25 cellular contexts compared by ENCODE assay signal in genomic region chr17:70394833-70395232, GRCh38.
DNase-seq lines count a peak whose midpoint lies in the region; ATAC-seq and TF ChIP-seq lines count a peak whose summit lies in the region.
"Had no signal": no experiment of that assay in that cellular context is flagged by ENCODE, and none has a peak within 500 bp of the region (broad histone marks: within the 10 kb centered on the region; RNA-seq: fewer than 3 reads in every experiment).

No MANE protein-coding gene starts in this region.

- no peaks in the 10 kb centered on the region for H3F3A ChIP-seq in PC-3 (ENCODE audit: low read length, unreplicated experiment)

- no TSS peak for BruUV-seq in PC-3 (replicated peaks; lab: Mats Ljungman, UMichigan)

- H3K36me3 ChIP-seq in PC-3 (ENCODE audit: low read depth, low read length) = no peaks in the 10 kb centered on the region
- no peaks in the 10 kb centered on the region for H3K36me3 ChIP-seq in parathyroid adenoma (ENCODE audit: control insufficient read depth, insufficient read depth, low read length)
- H3K36me3 ChIP-seq: BE2C, BLaER1 had no signal

- no peaks in the 10 kb centered on the region for H4K20me1 ChIP-seq in PC-3 (ENCODE audit: low read length)
- H4K20me1 ChIP-seq: BLaER1 had no signal

- CTCF ChIA-PET in PC-3 (lab: Charles Lee) = interaction anchor here (0.7 kb wide), 1 partner anchor 17 kb away, joined by 4 read pairs; no protein-coding TSS in a partner anchor

- ATAC-seq in PC-3 = peak; percentile 64
- peak; percentile 64 for ATAC-seq in SK-N-SH treated with all-trans-retinoic acid at 6 μM for 48 hours
- no peak for ATAC-seq in GM21447 (IDR thresholded peaks at IDR 0.05; ENCODE audit: unreplicated experiment)
- ATAC-seq in GM18873 (IDR thresholded peaks at IDR 0.05; ENCODE audit: low FRiP score, unreplicated experiment) = no peak
- ATAC-seq: A549, GM12878 had no signal

- H3K27me3 ChIP-seq in PC-3 (ENCODE audit: low read length) = no peaks in the 10 kb centered on the region
- H3K27me3 ChIP-seq in parathyroid adenoma (ENCODE audit: control insufficient read depth, insufficient read depth, low read length) = no peaks in the 10 kb centered on the region
- H3K27me3 ChIP-seq: BE2C, BLaER1 had no signal

- TF ChIP-seq CTCF in PC-3 (conservative IDR thresholded peaks at IDR 0.05; ENCODE audit: low read depth, low read length) (no peak), parathyroid adenoma (IDR thresholded peaks at IDR 0.05) (no peak)

- no peak overlapping the region for H3K4me2 ChIP-seq in PC-3 (ENCODE audit: low read length)
- H3K4me2 ChIP-seq in parathyroid adenoma (ENCODE audit: low read length) = no peak overlapping the region
- H3K4me2 ChIP-seq: A549, BLaER1 had no signal

- H2AFZ ChIP-seq in PC-3 (ENCODE audit: low read length) = no peak overlapping the region
- peak overlapping the region; percentile 51 for H2AFZ ChIP-seq in parathyroid adenoma

- H3K79me2 ChIP-seq in PC-3 (ENCODE audit: low read length) (no peaks in the 10 kb centered on the region), parathyroid adenoma (no peaks in the 10 kb centered on the region)

- POLR2A ChIA-PET in PC-3 (lab: Charles Lee; ENCODE audit: unreplicated experiment) = interaction anchor here (0.6 kb wide), 2 partner anchors 11 to 44 kb away, joined by 3 to 5 read pairs; no protein-coding TSS in a partner anchor

- H3K9ac ChIP-seq in PC-3 (ENCODE audit: low read length) (no peak overlapping the region), parathyroid adenoma (no peak overlapping the region)
- H3K9ac ChIP-seq: BLaER1 had no signal

- H3K4me3 ChIP-seq in PC-3 (ENCODE audit: low read length) (no peak overlapping the region), parathyroid adenoma (ENCODE audit: low read depth, low read length) (no peak overlapping the region)
- H3K4me3 ChIP-seq: A549, BLaER1, GM12878 had no signal

- DNase-seq in NCI-H82 (lab: John Stamatoyannopoulos, UW) (peak; percentile 34), NCI-H82 treated with DMSO at 0.1 percent for 48 hours (lab: John Stamatoyannopoulos, UW; ENCODE audit: unreplicated experiment) (no peak), PC-3 (no peak), activated gamma-delta T cell treated with Interleukin-2 at 50 U/mL for 16 hours (no peak)
- DNase-seq: ACHN; C1 segment of cervical spinal cord; CD4-positive, alpha-beta memory T cell; CD4-positive, CD25-positive, alpha-beta regulatory T cell; CD8-positive, alpha-beta memory T cell; COR-L47; DMS153; DMS53; DMS79; DND-41; EL; GDM1 had no signal

- H3K27ac ChIP-seq in PC-3 (ENCODE audit: low read length) (no peak overlapping the region), parathyroid adenoma (peak overlapping the region; percentile 29)
- H3K27ac ChIP-seq: 22Rv1, A549, BLaER1 had no signal

- H3K4me1 ChIP-seq in PC-3 (ENCODE audit: insufficient read depth, low read length) (no peaks in the 10 kb centered on the region), parathyroid adenoma (peaks cover 19% of the 10 kb centered on the region)
- H3K4me1 ChIP-seq: A549, BLaER1 had no signal

- H3K9me3 ChIP-seq in PC-3 (ENCODE audit: low read length) = no peaks in the 10 kb centered on the region
- H3K9me3 ChIP-seq in parathyroid adenoma (ENCODE audit: control insufficient read depth, low read length) = no peaks in the 10 kb centered on the region
- H3K9me3 ChIP-seq: BE2C had no signal

- intact Hi-C loops in PC-3 (cut with micrococcal nuclease) = no loop called here

- H3K9me2 ChIP-seq in PC-3 (replicated peaks; ENCODE audit: low read length) = no peaks in the 10 kb centered on the region

TF ChIP-seq in SK-N-SH treated with all-trans-retinoic acid at 6 μM for 48 hours, 23 proteins besides CTCF, POLR2A, EP300 and RAD21 (continues in another document):
- peak; percentile 70; the same call in 1 of the 2 replicates for TF ChIP-seq CREB5 (CRISPR knock-in tag; IDR thresholded peaks at IDR 0.05; ENCODE audit: low read depth)
- no peak for TF ChIP-seq TOX (CRISPR knock-in tag; IDR thresholded peaks at IDR 0.05; ENCODE audit: borderline replicate concordance)
- TF ChIP-seq OSR1 (CRISPR knock-in tag; IDR thresholded peaks at IDR 0.05) = no peak
- no peak for TF ChIP-seq ZNF565 (CRISPR knock-in tag; conservative IDR thresholded peaks at IDR 0.05; ENCODE audit: low read depth)
- TF ChIP-seq RARB (CRISPR knock-in tag; IDR thresholded peaks at IDR 0.05) = no peak
- TF ChIP-seq PATZ1 (CRISPR knock-in tag; IDR thresholded peaks at IDR 0.05; ENCODE audit: borderline replicate concordance) = peak; percentile 47; the same call in 1 of the 2 replicates
- no peak for TF ChIP-seq ARNTL (CRISPR knock-in tag; IDR thresholded peaks at IDR 0.05; ENCODE audit: borderline replicate concordance, low read depth)
- TF ChIP-seq ZNF70 (CRISPR knock-in tag; IDR thresholded peaks at IDR 0.05) = no peak
- 0 out of 2 replicates have a peak, but pooled peaks have one; percentile 28 for TF ChIP-seq ZNF8 (CRISPR knock-in tag; IDR thresholded peaks at IDR 0.05)
- peak; percentile 79 for TF ChIP-seq ISL1 (CRISPR knock-in tag; IDR thresholded peaks at IDR 0.05)
- TF ChIP-seq ZFP30 (CRISPR knock-in tag; IDR thresholded peaks at IDR 0.05) = no peak
- no peak for TF ChIP-seq POU6F1 (CRISPR knock-in tag; IDR thresholded peaks at IDR 0.05; ENCODE audit: borderline replicate concordance, low read depth)
- no peak for TF ChIP-seq CSDC2 (CRISPR knock-in tag; IDR thresholded peaks at IDR 0.05)
- peak; percentile 60; the same call in 1 of the 2 replicates for TF ChIP-seq ZC3H10 (CRISPR knock-in tag; IDR thresholded peaks at IDR 0.05)
- TF ChIP-seq CSRNP3 (CRISPR knock-in tag; IDR thresholded peaks at IDR 0.05) = peak; percentile 58; the same call in 1 of the 2 replicates
- TF ChIP-seq ESRRG (CRISPR knock-in tag; IDR thresholded peaks at IDR 0.05) = no peak

Comparison
In these comparisons a context has a peak if more than half of its experiments do, and no peak if none do; other contexts are left out.
1. ATAC-seq: peak in PC-3 (single experiment) and SK-N-SH treated with all-trans-retinoic acid at 6 μM for 48 hours (single experiment); none in GM21447 (single experiment) and GM18873 (single experiment).